Comparison of ENCODE assay signal across 10 cellular contexts in genomic region chr4:155952546-155952945, GRCh38. TPM values are rescaled to one million over a fixed set of nuclear protein-coding genes. Genes with fewer than 3 reads are reported as not detected.
A peak's percentile ranks its signal among the peaks of the same experiment; 100 is the strongest.
DNase-seq lines count a peak whose midpoint lies in the region; ATAC-seq and TF ChIP-seq lines count a peak whose summit lies in the region.
"Had no signal": no experiment of that assay in that cellular context is flagged by ENCODE, and none has a peak within 500 bp of the region (broad histone marks: within the 10 kb centered on the region; RNA-seq: fewer than 3 reads in every experiment).

No MANE protein-coding gene starts in this region.

- CTCF ChIA-PET in Calu3 (lab: Charles Lee) = interaction anchor here (0.6 to 2.3 kb wide), 5 partner anchors 9 to 545 kb away, joined by 3 to 20 read pairs (median 4); no protein-coding TSS in a partner anchor

- H3K4me1 ChIP-seq in sigmoid colon = peaks cover 0 to 25% (median 22%) of the 10 kb centered on the region in 4 donors

- H3K4me3 Mint-ChIP-seq in Calu3 (ENCODE audit: low read depth, unreplicated experiment) = peak overlapping the region; percentile 98

- peak overlapping the region; percentile 96 to 99 (median 98) for H3K27ac ChIP-seq in sigmoid colon

- TF ChIP-seq POLR2A in sigmoid colon (IDR thresholded peaks at IDR 0.05) = no peak

- peak overlapping the region; percentile 73 for H3K4me3 ChIP-seq in WI38 (ENCODE audit: low read depth, low read length)
- peak overlapping the region; percentile 81 for H3K4me3 ChIP-seq in fibroblast of pulmonary artery (replicated peaks; ENCODE audit: low read depth, low read length)
- H3K4me3 ChIP-seq in sigmoid colon = peak overlapping the region in 3 of 4 donors; percentile 72 to 90 (median 89)

- H3K4me1 Mint-ChIP-seq in Calu3 (ENCODE audit: low read depth, unreplicated experiment) = peaks cover 8% of the 10 kb centered on the region

- H3K36me3 Mint-ChIP-seq in Calu3 (ENCODE audit: insufficient read depth, unreplicated experiment) = peaks cover 11% of the 10 kb centered on the region

- no peaks in the 10 kb centered on the region for H3K27me3 ChIP-seq in sigmoid colon

- 57 to 70% methylated on average over 4 of the region's 4 CpGs for WGBS in sigmoid colon, 2 donors

- intact Hi-C loops in Calu3 (cut with micrococcal nuclease; ENCODE audit: unreplicated experiment) = loop anchor here (2.0 kb wide), 1 partner anchor 548 kb away; no protein-coding TSS in a partner anchor
- intact Hi-C loops in sigmoid colon (cut with DNase I) = loop anchor here (2.0 to 10.0 kb wide), 4 partner anchors 190 to 1092 kb away; partner anchors contain the start of gene GUCY1A1

- H3K9me3 ChIP-seq in sigmoid colon = no peaks in the 10 kb centered on the region

- no peak for ATAC-seq in GM21528 (IDR thresholded peaks at IDR 0.05; ENCODE audit: low FRiP score, unreplicated experiment)
- ATAC-seq in HG03108 (IDR thresholded peaks at IDR 0.05; ENCODE audit: unreplicated experiment) = no peak
- no peak for ATAC-seq in GM19328 (IDR thresholded peaks at IDR 0.05; ENCODE audit: unreplicated experiment)

- no peak for TF ChIP-seq CTCF in Calu3 (IDR thresholded peaks at IDR 0.05; ENCODE audit: unreplicated experiment)
- no peak for TF ChIP-seq CTCF in WI38 (IDR thresholded peaks at IDR 0.05; ENCODE audit: low read depth, low read length)
- TF ChIP-seq CTCF in fibroblast of pulmonary artery (IDR thresholded peaks at IDR 0.05; ENCODE audit: low read length, missing control alignments) = no peak
- no peak for TF ChIP-seq CTCF in sigmoid colon (IDR thresholded peaks at IDR 0.05)

- peak overlapping the region; percentile 93 for H3K27ac Mint-ChIP-seq in Calu3 (ENCODE audit: unreplicated experiment)

- DNase-seq in Calu3 (no peak), fibroblast of pulmonary artery (ENCODE audit: low read depth) (peak; percentile 42), sigmoid colon (no peak)
- DNase-seq in stimulated activated naive CD4-positive, alpha-beta T cell treated with Interleukin-2 at 50 U/mL for 16 hours (lab: John Stamatoyannopoulos, UW) = no peak
- DNase-seq: NK-92 treated with Interleukin-12 subunit alpha and Interleukin-12 subunit beta, amount 100 ng/mL, for 24 hours had no signal

- TF ChIP-seq EP300 in sigmoid colon (IDR thresholded peaks at IDR 0.05) = no peak

- H3K27me3 Mint-ChIP-seq in Calu3 (ENCODE audit: unreplicated experiment) = no peaks in the 10 kb centered on the region

- no peaks in the 10 kb centered on the region for H3K36me3 ChIP-seq in sigmoid colon

- BruUV-seq in Calu3 (replicated peaks; lab: Mats Ljungman, UMichigan) = no TSS peak

- no peaks in the 10 kb centered on the region for H3K9me3 Mint-ChIP-seq in Calu3 (ENCODE audit: low read depth, unreplicated experiment)

RNA-seq across cellular contexts. Expression of gene CTSO, which starts 1.1 kb away (rescaled TPM):
- total RNA-seq in Calu3 (2022) (7.3 and 9.1 TPM in 2 replicates), sigmoid colon (10 to 100 TPM; 26.0 to 41.4 (median 28.9) TPM)
- 1 to 10 TPM; 2.1 to 7.6 (median 5.4) TPM for polyA plus RNA-seq in sigmoid colon

RNA-seq across cellular contexts. Expression of gene TDO2, which starts 49.0 kb away (rescaled TPM):
- total RNA-seq in Calu3 (2022) (not detected in 2 replicates), sigmoid colon (under 1 TPM in 2 of 4 donors, not detected in 2; 0.36 to 0.49 TPM)
- 1 to 10 TPM in 1 of 3 donors, not detected in 2; 5.4 TPM for polyA plus RNA-seq in sigmoid colon
- total RNA-seq: pulmonary artery endothelial cell had no signal
